14 cellular contexts compared by ENCODE assay signal in genomic region chr2:31238126-31238905, GRCh38. TPM values are rescaled to one million over a fixed set of nuclear protein-coding genes. Genes with fewer than 3 reads are reported as not detected.
A peak's percentile ranks its signal among the peaks of the same experiment; 100 is the strongest.
DNase-seq lines count a peak whose midpoint lies in the region; ATAC-seq lines count a peak whose summit lies in the region.
"Had no signal": no experiment of that assay in that cellular context is flagged by ENCODE, and none has a peak within 500 bp of the region (broad histone marks: within the 10 kb centered on the region; RNA-seq: fewer than 3 reads in every experiment).

No MANE protein-coding gene starts in this region.

- peak overlapping the region; percentile 53 for H3K4me3 ChIP-seq in Karpas-422 (ENCODE audit: low read length)
- H3K4me3 ChIP-seq: left lung, skin epidermis had no signal

- H3K9me3 ChIP-seq in Karpas-422 (ENCODE audit: low read length), result no peaks in the 10 kb centered on the region
- H3K9me3 ChIP-seq: left lung had no signal

- no peak for ATAC-seq in HG03025 (IDR thresholded peaks at IDR 0.05; ENCODE audit: low FRiP score, unreplicated experiment)
- ATAC-seq: activated T-cell treated with anti-CD3 and anti-CD28 coated beads, Interleukin-2, amount 50 U/mL, for 72 hours; left lung had no signal

- peak overlapping the region; percentile 57 for H3K9ac ChIP-seq in Karpas-422 (ENCODE audit: low read length)

- H3K27ac ChIP-seq in Karpas-422 (ENCODE audit: low read length) (peak overlapping the region; percentile 96), substantia nigra (ENCODE audit: low read depth, low read length, poor library complexity, severe bottlenecking) (peak overlapping the region; percentile 28)

- no peaks in the 10 kb centered on the region for H3K9me2 ChIP-seq in Karpas-422 (replicated peaks; ENCODE audit: insufficient read depth, low read length)

- H3K27me3 ChIP-seq in Karpas-422 (ENCODE audit: low read length), result no peaks in the 10 kb centered on the region

- H3K79me2 ChIP-seq in Karpas-422 (ENCODE audit: low read length), result peaks cover 91% of the 10 kb centered on the region

- H4K20me1 ChIP-seq in Karpas-422 (ENCODE audit: insufficient read depth, low read depth, low read length), result peaks cover 66% of the 10 kb centered on the region

- peaks cover 71% of the 10 kb centered on the region for H3K36me3 ChIP-seq in Karpas-422 (ENCODE audit: insufficient read depth, low read length)
- H3K36me3 ChIP-seq: left lung had no signal

- peaks cover 77% of the 10 kb centered on the region for H3K4me1 ChIP-seq in Karpas-422 (ENCODE audit: low read length)

- H2AFZ ChIP-seq in Karpas-422 (ENCODE audit: low read length), result no peak overlapping the region

- DNase-seq in Karpas-422 (peak; percentile 45), cerebellar cortex (ENCODE audit: low spot score) (peak; percentile 61), medulla oblongata (ENCODE audit: extremely low spot score) (peak; percentile 83), substantia nigra (lab: John Stamatoyannopoulos, UW) (peak in 39 of 49 donors; percentile 11 to 81 (median 54)), NCI-H1048 (lab: John Stamatoyannopoulos, UW) (no peak), NCI-H1694 treated with DMSO at 0.1 percent for 48 hours (lab: John Stamatoyannopoulos, UW) (no peak)
- DNase-seq: activated CD4-positive, alpha-beta T cell treated with anti-CD3 and anti-CD28 coated beads, Interleukin-2, amount 10 ng/mL, durations not matched to agents 24 days and 14 days; activated naive CD8-positive, alpha-beta T cell treated with anti-CD3 and anti-CD28 coated beads, Interleukin-2, amount 10 ng/mL, durations not matched to agents 7 days and 5 days; activated T-cell treated with anti-CD3 and anti-CD28 coated beads, Interleukin-2, amount 50 U/mL, for 72 hours; DND-41; left lung; NCI-H2107 had no signal

- H3K4me2 ChIP-seq in Karpas-422 (ENCODE audit: low read depth, low read length, poor library complexity, severe bottlenecking), result peak overlapping the region; percentile 94

RNA-seq across cellular contexts. Expression of gene EHD3, which starts 4.4 kb away (rescaled TPM):
- 152 and 200 TPM in 2 replicates for total RNA-seq in Karpas-422 (2014; rRNA removed; shearing (Covaris generic); ENCODE audit: low replicate concordance)

RNA-seq across cellular contexts. Expression of gene CAPN14, which starts 21.0 kb away (rescaled TPM):
- 2.0 and 2.6 TPM in 2 replicates for total RNA-seq in Karpas-422 (2014; rRNA removed; shearing (Covaris generic); ENCODE audit: low replicate concordance)

Comparison
In these comparisons a context has a peak if more than half of its experiments do, and no peak if none do; other contexts are left out.
1. DNase-seq: peak in Karpas-422 (single experiment), cerebellar cortex (single experiment), medulla oblongata (single experiment) and substantia nigra (39 of 49); none in NCI-H1048 (single experiment) and NCI-H1694 treated with DMSO at 0.1 percent for 48 hours (single experiment).